22 cellular contexts compared by ENCODE assay signal in genomic region chr10:117311261-117311660, GRCh38.
"Had no signal": no experiment of that assay in that cellular context is flagged by ENCODE, and none has a peak within 500 bp of the region (broad histone marks: within the 10 kb centered on the region; RNA-seq: fewer than 3 reads in every experiment).

No MANE protein-coding gene starts in this region.

- DNase-seq: cortex of kidney; dorsolateral prefrontal cortex; effector memory CD4-positive, alpha-beta T cell; gastrocnemius medialis; heart right ventricle; hypothalamus; islet precursor cell; left lung; lower lobe of right lung; natural killer cell; posterior cingulate gyrus; sigmoid colon; stimulated activated CD4-positive, alpha-beta T cell treated with anti-CD3 and anti-CD28 coated beads, Interleukin-2, amount 100 ng/mL, for 48 hours; stimulated activated naive CD4-positive, alpha-beta T cell treated with Interleukin-2 at 50 U/mL for 16 hours had no signal

- H3K27ac Mint-ChIP-seq: memory B cell, mesothelial cell of epicardium, natural killer cell had no signal

- H3K4me1 ChIP-seq: esophagus muscularis mucosa, gastrocnemius medialis, heart right ventricle, left lung, lower lobe of right lung, right atrium auricular region had no signal

- ATAC-seq: gastrocnemius medialis, heart right ventricle, left lung, lower lobe of right lung, natural killer cell had no signal

- H3K36me3 ChIP-seq: lower lobe of right lung, right atrium auricular region, sigmoid colon had no signal

- H3K4me1 Mint-ChIP-seq: neural crest cell had no signal

- H3K4me3 ChIP-seq: dorsolateral prefrontal cortex, esophagus muscularis mucosa, gastrocnemius medialis, heart right ventricle, left lung, lower lobe of right lung, right atrium auricular region, sigmoid colon, smooth muscle cell had no signal

- H3K36me3 Mint-ChIP-seq: natural killer cell had no signal

- H3K27ac ChIP-seq: dorsolateral prefrontal cortex, esophagus muscularis mucosa, gastrocnemius medialis, heart right ventricle, left lung, lower lobe of right lung, right atrium auricular region, sigmoid colon had no signal

- H3K27me3 Mint-ChIP-seq: memory B cell, type B pancreatic cell had no signal

- H3K4me3 Mint-ChIP-seq: memory B cell, mesothelial cell of epicardium, natural killer cell, neural crest cell, type B pancreatic cell had no signal

- H3K9me3 ChIP-seq: esophagus muscularis mucosa, gastrocnemius medialis, heart right ventricle, left lung, lower lobe of right lung, right atrium auricular region, sigmoid colon had no signal

- H3K9me3 Mint-ChIP-seq: memory B cell, mesothelial cell of epicardium, natural killer cell, neural crest cell, type B pancreatic cell had no signal

- FAIRE-seq: endometrium had no signal

- H3K27me3 ChIP-seq: dorsolateral prefrontal cortex, esophagus muscularis mucosa, gastrocnemius medialis, heart right ventricle, left lung, right atrium auricular region, sigmoid colon had no signal
